1 cellular context compared by ENCODE assay signal in the genomic region with DNA sequence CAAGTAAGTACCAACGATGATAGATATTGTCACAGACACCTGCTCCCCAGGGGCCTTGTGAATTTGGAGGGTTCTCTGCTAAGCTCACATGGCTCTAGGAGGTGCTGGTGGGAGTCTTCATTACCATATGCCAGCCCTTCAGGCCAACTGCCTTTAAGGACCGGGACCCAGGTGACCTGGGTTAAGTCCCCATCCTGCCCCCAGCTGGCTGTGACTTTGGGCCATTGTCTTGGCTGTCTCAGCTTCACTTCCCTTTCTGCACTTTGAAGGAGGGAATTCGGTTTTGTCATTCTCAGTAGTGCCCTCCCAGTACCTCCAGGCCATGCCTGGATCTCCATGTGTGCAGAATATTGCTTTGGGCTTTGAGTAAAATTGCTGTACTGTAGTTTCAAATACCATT.
TF ChIP-seq lines count a peak whose summit lies in the region.

No MANE protein-coding gene starts in this region.

TF ChIP-seq in GM23338, 12 proteins besides CTCF, POLR2A, EP300 and RAD21 (continued from another document):
- TF ChIP-seq, protein P1, sequence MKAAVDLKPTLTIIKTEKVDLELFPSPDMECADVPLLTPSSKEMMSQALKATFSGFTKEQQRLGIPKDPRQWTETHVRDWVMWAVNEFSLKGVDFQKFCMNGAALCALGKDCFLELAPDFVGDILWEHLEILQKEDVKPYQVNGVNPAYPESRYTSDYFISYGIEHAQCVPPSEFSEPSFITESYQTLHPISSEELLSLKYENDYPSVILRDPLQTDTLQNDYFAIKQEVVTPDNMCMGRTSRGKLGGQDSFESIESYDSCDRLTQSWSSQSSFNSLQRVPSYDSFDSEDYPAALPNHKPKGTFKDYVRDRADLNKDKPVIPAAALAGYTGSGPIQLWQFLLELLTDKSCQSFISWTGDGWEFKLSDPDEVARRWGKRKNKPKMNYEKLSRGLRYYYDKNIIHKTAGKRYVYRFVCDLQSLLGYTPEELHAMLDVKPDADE (IDR thresholded peaks at IDR 0.05) = no peak
- TF ChIP-seq, protein P2, sequence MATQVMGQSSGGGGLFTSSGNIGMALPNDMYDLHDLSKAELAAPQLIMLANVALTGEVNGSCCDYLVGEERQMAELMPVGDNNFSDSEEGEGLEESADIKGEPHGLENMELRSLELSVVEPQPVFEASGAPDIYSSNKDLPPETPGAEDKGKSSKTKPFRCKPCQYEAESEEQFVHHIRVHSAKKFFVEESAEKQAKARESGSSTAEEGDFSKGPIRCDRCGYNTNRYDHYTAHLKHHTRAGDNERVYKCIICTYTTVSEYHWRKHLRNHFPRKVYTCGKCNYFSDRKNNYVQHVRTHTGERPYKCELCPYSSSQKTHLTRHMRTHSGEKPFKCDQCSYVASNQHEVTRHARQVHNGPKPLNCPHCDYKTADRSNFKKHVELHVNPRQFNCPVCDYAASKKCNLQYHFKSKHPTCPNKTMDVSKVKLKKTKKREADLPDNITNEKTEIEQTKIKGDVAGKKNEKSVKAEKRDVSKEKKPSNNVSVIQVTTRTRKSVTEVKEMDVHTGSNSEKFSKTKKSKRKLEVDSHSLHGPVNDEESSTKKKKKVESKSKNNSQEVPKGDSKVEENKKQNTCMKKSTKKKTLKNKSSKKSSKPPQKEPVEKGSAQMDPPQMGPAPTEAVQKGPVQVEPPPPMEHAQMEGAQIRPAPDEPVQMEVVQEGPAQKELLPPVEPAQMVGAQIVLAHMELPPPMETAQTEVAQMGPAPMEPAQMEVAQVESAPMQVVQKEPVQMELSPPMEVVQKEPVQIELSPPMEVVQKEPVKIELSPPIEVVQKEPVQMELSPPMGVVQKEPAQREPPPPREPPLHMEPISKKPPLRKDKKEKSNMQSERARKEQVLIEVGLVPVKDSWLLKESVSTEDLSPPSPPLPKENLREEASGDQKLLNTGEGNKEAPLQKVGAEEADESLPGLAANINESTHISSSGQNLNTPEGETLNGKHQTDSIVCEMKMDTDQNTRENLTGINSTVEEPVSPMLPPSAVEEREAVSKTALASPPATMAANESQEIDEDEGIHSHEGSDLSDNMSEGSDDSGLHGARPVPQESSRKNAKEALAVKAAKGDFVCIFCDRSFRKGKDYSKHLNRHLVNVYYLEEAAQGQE (IDR thresholded peaks at IDR 0.05; ENCODE audit: unreplicated experiment) = no peak
- TF ChIP-seq CREB1 (CRISPR knock-in tag; IDR thresholded peaks at IDR 0.05; ENCODE audit: low read depth) = no peak
- no peak for TF ChIP-seq EZH2 (IDR thresholded peaks at IDR 0.05; ENCODE audit: low read depth, unreplicated experiment)
- no peak for TF ChIP-seq ZNF331 (CRISPR knock-in tag; IDR thresholded peaks at IDR 0.05; ENCODE audit: low read depth)
- TF ChIP-seq, protein P3, sequence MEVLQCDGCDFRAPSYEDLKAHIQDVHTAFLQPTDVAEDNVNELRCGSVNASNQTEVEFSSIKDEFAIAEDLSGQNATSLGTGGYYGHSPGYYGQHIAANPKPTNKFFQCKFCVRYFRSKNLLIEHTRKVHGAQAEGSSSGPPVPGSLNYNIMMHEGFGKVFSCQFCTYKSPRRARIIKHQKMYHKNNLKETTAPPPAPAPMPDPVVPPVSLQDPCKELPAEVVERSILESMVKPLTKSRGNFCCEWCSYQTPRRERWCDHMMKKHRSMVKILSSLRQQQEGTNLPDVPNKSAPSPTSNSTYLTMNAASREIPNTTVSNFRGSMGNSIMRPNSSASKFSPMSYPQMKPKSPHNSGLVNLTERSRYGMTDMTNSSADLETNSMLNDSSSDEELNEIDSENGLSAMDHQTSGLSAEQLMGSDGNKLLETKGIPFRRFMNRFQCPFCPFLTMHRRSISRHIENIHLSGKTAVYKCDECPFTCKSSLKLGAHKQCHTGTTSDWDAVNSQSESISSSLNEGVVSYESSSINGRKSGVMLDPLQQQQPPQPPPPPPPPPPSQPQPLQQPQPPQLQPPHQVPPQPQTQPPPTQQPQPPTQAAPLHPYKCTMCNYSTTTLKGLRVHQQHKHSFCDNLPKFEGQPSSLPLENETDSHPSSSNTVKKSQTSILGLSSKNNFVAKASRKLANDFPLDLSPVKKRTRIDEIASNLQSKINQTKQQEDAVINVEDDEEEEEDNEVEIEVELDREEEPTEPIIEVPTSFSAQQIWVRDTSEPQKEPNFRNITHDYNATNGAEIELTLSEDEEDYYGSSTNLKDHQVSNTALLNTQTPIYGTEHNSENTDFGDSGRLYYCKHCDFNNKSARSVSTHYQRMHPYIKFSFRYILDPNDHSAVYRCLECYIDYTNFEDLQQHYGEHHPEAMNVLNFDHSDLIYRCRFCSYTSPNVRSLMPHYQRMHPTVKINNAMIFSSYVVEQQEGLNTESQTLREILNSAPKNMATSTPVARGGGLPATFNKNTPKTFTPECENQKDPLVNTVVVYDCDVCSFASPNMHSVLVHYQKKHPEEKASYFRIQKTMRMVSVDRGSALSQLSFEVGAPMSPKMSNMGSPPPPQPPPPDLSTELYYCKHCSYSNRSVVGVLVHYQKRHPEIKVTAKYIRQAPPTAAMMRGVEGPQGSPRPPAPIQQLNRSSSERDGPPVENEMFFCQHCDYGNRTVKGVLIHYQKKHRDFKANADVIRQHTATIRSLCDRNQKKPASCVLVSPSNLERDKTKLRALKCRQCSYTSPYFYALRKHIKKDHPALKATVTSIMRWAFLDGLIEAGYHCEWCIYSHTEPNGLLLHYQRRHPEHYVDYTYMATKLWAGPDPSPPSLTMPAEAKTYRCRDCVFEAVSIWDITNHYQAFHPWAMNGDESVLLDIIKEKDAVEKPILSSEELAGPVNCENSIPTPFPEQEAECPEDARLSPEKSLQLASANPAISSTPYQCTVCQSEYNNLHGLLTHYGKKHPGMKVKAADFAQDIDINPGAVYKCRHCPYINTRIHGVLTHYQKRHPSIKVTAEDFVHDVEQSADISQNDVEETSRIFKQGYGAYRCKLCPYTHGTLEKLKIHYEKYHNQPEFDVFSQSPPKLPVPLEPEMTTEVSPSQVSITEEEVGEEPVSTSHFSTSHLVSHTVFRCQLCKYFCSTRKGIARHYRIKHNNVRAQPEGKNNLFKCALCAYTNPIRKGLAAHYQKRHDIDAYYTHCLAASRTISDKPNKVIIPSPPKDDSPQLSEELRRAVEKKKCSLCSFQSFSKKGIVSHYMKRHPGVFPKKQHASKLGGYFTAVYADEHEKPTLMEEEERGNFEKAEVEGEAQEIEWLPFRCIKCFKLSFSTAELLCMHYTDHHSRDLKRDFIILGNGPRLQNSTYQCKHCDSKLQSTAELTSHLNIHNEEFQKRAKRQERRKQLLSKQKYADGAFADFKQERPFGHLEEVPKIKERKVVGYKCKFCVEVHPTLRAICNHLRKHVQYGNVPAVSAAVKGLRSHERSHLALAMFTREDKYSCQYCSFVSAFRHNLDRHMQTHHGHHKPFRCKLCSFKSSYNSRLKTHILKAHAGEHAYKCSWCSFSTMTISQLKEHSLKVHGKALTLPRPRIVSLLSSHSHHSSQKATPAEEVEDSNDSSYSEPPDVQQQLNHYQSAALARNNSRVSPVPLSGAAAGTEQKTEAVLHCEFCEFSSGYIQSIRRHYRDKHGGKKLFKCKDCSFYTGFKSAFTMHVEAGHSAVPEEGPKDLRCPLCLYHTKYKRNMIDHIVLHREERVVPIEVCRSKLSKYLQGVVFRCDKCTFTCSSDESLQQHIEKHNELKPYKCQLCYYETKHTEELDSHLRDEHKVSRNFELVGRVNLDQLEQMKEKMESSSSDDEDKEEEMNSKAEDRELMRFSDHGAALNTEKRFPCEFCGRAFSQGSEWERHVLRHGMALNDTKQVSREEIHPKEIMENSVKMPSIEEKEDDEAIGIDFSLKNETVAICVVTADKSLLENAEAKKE (CRISPR knock-in tag; IDR thresholded peaks at IDR 0.05) = no peak
